14 cellular contexts compared by ENCODE assay signal in the genomic region with DNA sequence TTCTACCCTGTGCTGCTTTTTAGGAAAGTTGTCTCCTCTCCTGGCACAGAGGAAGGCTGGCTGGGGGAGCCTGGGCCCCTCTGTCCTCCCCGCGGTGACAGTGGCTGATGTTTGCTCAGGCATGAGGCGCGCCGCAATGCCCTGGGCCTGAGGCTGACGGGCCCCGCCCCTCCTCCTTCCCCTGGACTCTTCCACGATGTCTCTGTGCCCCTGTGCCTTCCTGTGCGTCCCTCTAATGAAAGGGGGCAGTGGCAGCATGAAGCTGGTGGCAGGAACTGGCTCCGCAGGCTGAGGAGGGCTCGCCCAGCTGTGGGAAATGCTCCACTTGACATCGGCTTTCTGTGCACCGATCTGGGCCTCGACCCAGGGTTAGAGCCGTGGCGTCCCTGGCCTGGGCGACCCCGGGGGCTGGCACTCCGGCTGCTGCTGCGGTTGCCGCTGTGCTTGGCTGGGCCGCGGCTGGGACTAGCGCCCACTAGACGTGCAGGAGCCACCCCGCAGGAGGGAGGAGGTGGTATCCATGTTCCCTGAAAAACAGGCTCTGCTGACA.
DNase-seq lines count a peak whose midpoint lies in the region; ATAC-seq, FAIRE-seq and TF ChIP-seq lines count a peak whose summit lies in the region.
"Had no signal": no experiment of that assay in that cellular context is flagged by ENCODE, and none has a peak within 500 bp of the region (broad histone marks: within the 10 kb centered on the region; RNA-seq: fewer than 3 reads in every experiment).

No MANE protein-coding gene starts in this region.

- H4K20me1 ChIP-seq in K562 (replicated peaks; ENCODE audit: control insufficient read depth, insufficient read depth, low read length) = no peaks in the 10 kb centered on the region

- H3K9me1 ChIP-seq in K562 (ENCODE audit: control insufficient read depth, insufficient read depth, low read length) = no peaks in the 10 kb centered on the region

- H3K9ac ChIP-seq in K562 (ENCODE audit: insufficient read depth in 1 of 2, low read depth in 2 of 2, low read length in 2 of 2) = no peak overlapping the region

- H3K4me3 ChIP-seq in K562 = no peak overlapping the region
- no peak overlapping the region for H3K4me3 ChIP-seq in left lung
- peak overlapping the region; percentile 35 for H3K4me3 ChIP-seq in vagina
- H3K4me3 ChIP-seq: transverse colon had no signal

- TF ChIP-seq CTCF in K562 (IDR thresholded peaks at IDR 0.05 in 2 of 3, conservative IDR thresholded peaks at IDR 0.05 in 1 of 3; ENCODE audit: insufficient read depth in 2 of 3, low read depth in 1 of 3, low read length in 3 of 3) (no peak), left lung (IDR thresholded peaks at IDR 0.05) (no peak), vagina (IDR thresholded peaks at IDR 0.05) (no peak), foreskin keratinocyte (conservative IDR thresholded peaks at IDR 0.05) (no peak)

- no peaks in the 10 kb centered on the region for H3K79me2 ChIP-seq in K562 (ENCODE audit: control insufficient read depth, insufficient read depth, low read length)

- H3K36me3 ChIP-seq in K562 (ENCODE audit: control insufficient read depth, insufficient read depth, low read length) (no peaks in the 10 kb centered on the region), left lung (no peaks in the 10 kb centered on the region), vagina (no peaks in the 10 kb centered on the region)
- H3K36me3 ChIP-seq: transverse colon had no signal

- WGBS in K562 (ENCODE audit: insufficient coverage, low coverage, missing lambda C conversion rate) = 52% methylated on average over 22 of the region's 26 CpGs

- H3K36me3 Mint-ChIP-seq in activated naive CD8-positive, alpha-beta T cell treated with anti-CD3 and anti-CD28 coated beads, Interleukin-2, amount 10 ng/mL, durations not matched to agents 7 days and 5 days = no peaks in the 10 kb centered on the region
- peaks cover 9% of the 10 kb centered on the region for H3K36me3 Mint-ChIP-seq in activated naive CD8-positive, alpha-beta T cell treated with anti-CD3 and anti-CD28 coated beads for 36 hours
- H3K36me3 Mint-ChIP-seq: IgD-negative memory B cell had no signal

- no peak overlapping the region for H3K27ac Mint-ChIP-seq in activated naive CD8-positive, alpha-beta T cell treated with anti-CD3 and anti-CD28 coated beads, Interleukin-2, amount 10 ng/mL, durations not matched to agents 7 days and 5 days
- no peak overlapping the region for H3K27ac Mint-ChIP-seq in activated naive CD8-positive, alpha-beta T cell treated with anti-CD3 and anti-CD28 coated beads for 36 hours
- H3K27ac Mint-ChIP-seq: activated CD4-positive, alpha-beta T cell treated with anti-CD3 and anti-CD28 coated beads, Interleukin-2, amount 10 ng/mL, durations not matched to agents 24 days and 14 days; IgD-negative memory B cell; naive thymus-derived CD8-positive, alpha-beta T cell had no signal

- no peak overlapping the region for H2AFZ ChIP-seq in K562 (ENCODE audit: low read depth, low read length)

- no peak for TF ChIP-seq RAD21 in K562 (CRISPR knock-in tag; conservative IDR thresholded peaks at IDR 0.05 in 1 of 2, IDR thresholded peaks at IDR 0.05 in 1 of 2)

- BruUV-seq in K562 (replicated peaks; lab: Mats Ljungman, UMichigan) = no TSS peak

- peaks cover 3% of the 10 kb centered on the region for H3K4me1 Mint-ChIP-seq in activated naive CD8-positive, alpha-beta T cell treated with anti-CD3 and anti-CD28 coated beads, Interleukin-2, amount 10 ng/mL, durations not matched to agents 7 days and 5 days
- H3K4me1 Mint-ChIP-seq in activated naive CD8-positive, alpha-beta T cell treated with anti-CD3 and anti-CD28 coated beads for 36 hours = no peaks in the 10 kb centered on the region
- H3K4me1 Mint-ChIP-seq: activated CD4-positive, alpha-beta T cell treated with anti-CD3 and anti-CD28 coated beads, Interleukin-2, amount 10 ng/mL, durations not matched to agents 24 days and 14 days; IgD-negative memory B cell; naive thymus-derived CD8-positive, alpha-beta T cell had no signal

- ATAC-seq in activated naive CD8-positive, alpha-beta T cell treated with anti-CD3 and anti-CD28 coated beads, Interleukin-2, amount 10 ng/mL, durations not matched to agents 7 days and 5 days (ENCODE audit: low read depth) = no peak
- peak; percentile 23; the same call in 1 of the 3 replicates for ATAC-seq in K562
- ATAC-seq in left lung = peak; percentile 27
- no peak for ATAC-seq in foreskin keratinocyte
- ATAC-seq: naive thymus-derived CD8-positive, alpha-beta T cell had no signal

- peak; percentile 24 for DNase-seq in activated naive CD8-positive, alpha-beta T cell treated with anti-CD3 and anti-CD28 coated beads, Interleukin-2, amount 10 ng/mL, durations not matched to agents 7 days and 5 days
- no peak for DNase-seq in activated naive CD8-positive, alpha-beta T cell treated with anti-CD3 and anti-CD28 coated beads for 36 hours
- DNase-seq in K562 (ENCODE audit: extremely low read depth in 1 of 4, low spot score in 3 of 4) = no peak
- peak in 1 of 2 donors; percentile 71 for DNase-seq in left lung
- no peak for DNase-seq in vagina (ENCODE audit: extremely low spot score in 2 of 2)
- DNase-seq in ureter (ENCODE audit: low spot score) = no peak
- no peak for DNase-seq in foreskin keratinocyte
- no peak for DNase-seq in globus pallidus (ENCODE audit: low spot score)
- DNase-seq: activated CD4-positive, alpha-beta T cell treated with anti-CD3 and anti-CD28 coated beads, Interleukin-2, amount 10 ng/mL, durations not matched to agents 24 days and 14 days; activated gamma-delta T cell; NCI-H1694; transverse colon had no signal

- FAIRE-seq in K562 (lab: Jason Lieb, UNC) = no peak

- H3K9me3 Mint-ChIP-seq in activated naive CD8-positive, alpha-beta T cell treated with anti-CD3 and anti-CD28 coated beads, Interleukin-2, amount 10 ng/mL, durations not matched to agents 7 days and 5 days = peaks cover 16% of the 10 kb centered on the region
- H3K9me3 Mint-ChIP-seq in activated naive CD8-positive, alpha-beta T cell treated with anti-CD3 and anti-CD28 coated beads for 36 hours = peaks cover 24% of the 10 kb centered on the region

- H3K4me3 Mint-ChIP-seq in activated naive CD8-positive, alpha-beta T cell treated with anti-CD3 and anti-CD28 coated beads, Interleukin-2, amount 10 ng/mL, durations not matched to agents 7 days and 5 days = no peak overlapping the region
- H3K4me3 Mint-ChIP-seq in activated naive CD8-positive, alpha-beta T cell treated with anti-CD3 and anti-CD28 coated beads for 36 hours = no peak overlapping the region
- H3K4me3 Mint-ChIP-seq: activated CD4-positive, alpha-beta T cell treated with anti-CD3 and anti-CD28 coated beads, Interleukin-2, amount 10 ng/mL, durations not matched to agents 24 days and 14 days; IgD-negative memory B cell; naive thymus-derived CD8-positive, alpha-beta T cell had no signal

- CTCF ChIA-PET in K562 (lab: Yijun Ruan, JAX; ENCODE audit: low intra/inter-chr PET ratio) = no interaction called here

- H3K4me2 ChIP-seq in K562 (ENCODE audit: insufficient read depth, low read length) = no peak overlapping the region

- H3K27me3 ChIP-seq in K562 (ENCODE audit: control insufficient read depth in 2 of 2, insufficient read depth in 2 of 2, low read length in 2 of 2) = no peaks in the 10 kb centered on the region
- H3K27me3 ChIP-seq in left lung = no peaks in the 10 kb centered on the region
- no peaks in the 10 kb centered on the region for H3K27me3 ChIP-seq in vagina
- no peaks in the 10 kb centered on the region for H3K27me3 ChIP-seq in foreskin keratinocyte
- H3K27me3 ChIP-seq: transverse colon had no signal

- in situ Hi-C loops in K562 (cut with MboI) = no loop called here

- intact Hi-C loops in K562 (cut with micrococcal nuclease) = loop anchor here (5.0 kb wide), 1 partner anchor 87 kb away; no protein-coding TSS in a partner anchor
- intact Hi-C loops in left lung (cut with DNase I) = no loop called here
- intact Hi-C loops in vagina (cut with DNase I) = no loop called here

- TF ChIP-seq POLR2A in K562 (conservative IDR thresholded peaks at IDR 0.05) (no peak), vagina (IDR thresholded peaks at IDR 0.05) (no peak)

- H3K4me1 ChIP-seq in K562 (replicated peaks in 1 of 2; ENCODE audit: control insufficient read depth in 2 of 2, insufficient read depth in 2 of 2, low read length in 2 of 2) (peaks cover 0 to 6% of the 10 kb centered on the region in 2 experiments; a peak in 2 of 5 replicates), left lung (no peaks in the 10 kb centered on the region), vagina (peaks cover 8% of the 10 kb centered on the region), foreskin keratinocyte (no peaks in the 10 kb centered on the region)
- H3K4me1 ChIP-seq: transverse colon had no signal

- POLR2A ChIA-PET in activated naive CD8-positive, alpha-beta T cell treated with anti-CD3 and anti-CD28 coated beads, Interleukin-2, amount 10 ng/mL, durations not matched to agents 7 days and 5 days (lab: Charles Lee) = no interaction called here
- POLR2A ChIA-PET in K562 (lab: Yijun Ruan, JAX) = no interaction called here

- H3K27ac ChIP-seq in K562 (ENCODE audit: extremely low read depth, low read depth, low read length) = no peak overlapping the region
- H3K27ac ChIP-seq in left lung = no peak overlapping the region
- peak overlapping the region; percentile 24 for H3K27ac ChIP-seq in vagina
- H3K27ac ChIP-seq in foreskin keratinocyte = no peak overlapping the region
- H3K27ac ChIP-seq: transverse colon had no signal

- no peaks in the 10 kb centered on the region for H3K27me3 Mint-ChIP-seq in activated naive CD8-positive, alpha-beta T cell treated with anti-CD3 and anti-CD28 coated beads, Interleukin-2, amount 10 ng/mL, durations not matched to agents 7 days and 5 days
- H3K27me3 Mint-ChIP-seq in activated naive CD8-positive, alpha-beta T cell treated with anti-CD3 and anti-CD28 coated beads for 36 hours = no peaks in the 10 kb centered on the region
- H3K27me3 Mint-ChIP-seq: activated CD4-positive, alpha-beta T cell treated with anti-CD3 and anti-CD28 coated beads, Interleukin-2, amount 10 ng/mL, durations not matched to agents 24 days and 14 days; IgD-negative memory B cell; naive thymus-derived CD8-positive, alpha-beta T cell had no signal

- TF ChIP-seq EP300 in K562 (IDR thresholded peaks at IDR 0.05; ENCODE audit: low read length) = no peak

- H3K9me3 ChIP-seq in K562 (replicated peaks; ENCODE audit: control insufficient read depth, insufficient read depth, low read depth, low read length) (peaks cover 4% of the 10 kb centered on the region), left lung (peaks cover 0 to 61% of the 10 kb centered on the region in 2 donors), vagina (no peaks in the 10 kb centered on the region)

TF ChIP-seq in K562, 482 proteins besides CTCF, POLR2A, EP300 and RAD21:
- 0 out of 2 replicates have a peak, but pooled peaks have one; percentile 27 for TF ChIP-seq POLR2G (IDR thresholded peaks at IDR 0.05; ENCODE audit: low read depth, low read length)
- TF ChIP-seq ZNF23 (CRISPR knock-in tag; IDR thresholded peaks at IDR 0.05) = no peak

Comparison
In these comparisons a context has a peak if more than half of its experiments do, and no peak if none do; other contexts are left out.
1. ATAC-seq: peak in K562 (single experiment) and left lung (single experiment); none in activated naive CD8-positive, alpha-beta T cell treated with anti-CD3 and anti-CD28 coated beads, Interleukin-2, amount 10 ng/mL, durations not matched to agents 7 days and 5 days (single experiment) and foreskin keratinocyte (single experiment).
2. H3K4me3 ChIP-seq: peak in vagina (2 of 2); none in K562 (single experiment) and left lung (0 of 2).